34 cellular contexts compared by ENCODE assay signal in the genomic region with DNA sequence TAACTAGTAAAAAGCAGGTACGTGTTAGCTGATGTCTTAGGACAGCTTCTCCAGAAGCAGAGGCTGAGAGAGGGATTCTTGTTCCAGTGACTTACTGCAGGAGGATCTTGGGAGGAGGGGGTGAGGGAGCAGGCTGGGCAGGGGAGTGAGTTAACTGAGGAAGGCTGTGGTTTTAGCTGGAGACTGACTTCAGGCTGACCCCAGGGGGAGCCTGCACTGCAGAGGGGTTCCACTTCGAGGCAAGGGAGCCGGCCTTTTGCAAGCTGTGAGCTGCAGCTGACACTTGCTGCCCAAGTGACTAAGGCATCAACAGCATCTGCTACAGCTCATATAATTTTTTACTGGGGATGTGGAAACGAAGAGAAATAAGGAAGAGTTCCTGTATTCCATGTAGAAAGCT. TPM values are rescaled to one million over a fixed set of nuclear protein-coding genes. Genes with fewer than 3 reads are reported as not detected.
A peak's percentile ranks its signal among the peaks of the same experiment; 100 is the strongest.
DNase-seq lines count a peak whose midpoint lies in the region; ATAC-seq, FAIRE-seq and TF ChIP-seq lines count a peak whose summit lies in the region.
"Had no signal": no experiment of that assay in that cellular context is flagged by ENCODE, and none has a peak within 500 bp of the region (broad histone marks: within the 10 kb centered on the region; RNA-seq: fewer than 3 reads in every experiment).

No MANE protein-coding gene starts in this region.

- intact Hi-C loops in K562 (cut with micrococcal nuclease), result loop anchor here (10.0 kb wide), 1 partner anchor 774 kb away; no protein-coding TSS in a partner anchor

- H3K27me3 ChIP-seq in H9 (ENCODE audit: insufficient read depth, low read length) (no peaks in the 10 kb centered on the region), NT2/D1 (ENCODE audit: insufficient read depth, insufficient read length) (no peaks in the 10 kb centered on the region), K562 (ENCODE audit: control insufficient read depth in 2 of 2, insufficient read depth in 2 of 2, low read length in 2 of 2) (peaks cover 4 to 35% of the 10 kb centered on the region in 2 experiments; a peak in 3 of 5 replicates)
- H3K27me3 ChIP-seq: suprapubic skin had no signal

- H3K4ac ChIP-seq in H9 (ENCODE audit: low read depth, low read length), result no peak overlapping the region

- no peak overlapping the region for H3K23ac ChIP-seq in H9 (ENCODE audit: insufficient read length, low read depth, low read length)

- no peak for TF ChIP-seq RAD21 in K562 (CRISPR knock-in tag; conservative IDR thresholded peaks at IDR 0.05 in 1 of 2, IDR thresholded peaks at IDR 0.05 in 1 of 2)

- H3K4me3 Mint-ChIP-seq in H9, result peak overlapping the region in 1 of 2 experiments; percentile 42; a peak in 1 of 5 replicates
- no peak overlapping the region for H3K4me3 Mint-ChIP-seq in stimulated activated memory B cell treated with anti-CD40 and anti-IgM and Interleukin-4, amounts not matched to agents 10 μg/mL and 1 μg/mL and 100 μg/mL, for 72 hours
- H3K4me3 Mint-ChIP-seq: activated CD8-positive, alpha-beta T cell treated with anti-CD3 and anti-CD28 coated beads for 36 hours; activated T-helper 17 cell treated with anti-CD3 and anti-CD28 coated beads, Interleukin-2, amount 50 U/mL, for 72 hours; stimulated activated naive B cell treated with anti-CD40 and anti-IgM and Interleukin-4, amounts not matched to agents 10 μg/mL and 1 μg/mL and 100 μg/mL, for 72 hours had no signal

- peaks cover 7 to 15% of the 10 kb centered on the region in 2 experiments for H3K9me3 Mint-ChIP-seq in H9
- peaks cover 15% of the 10 kb centered on the region for H3K9me3 Mint-ChIP-seq in stimulated activated memory B cell treated with anti-CD40 and anti-IgM and Interleukin-4, amounts not matched to agents 10 μg/mL and 1 μg/mL and 100 μg/mL, for 72 hours
- H3K9me3 Mint-ChIP-seq: activated T-helper 17 cell treated with anti-CD3 and anti-CD28 coated beads, Interleukin-2, amount 50 U/mL, for 72 hours had no signal

- H3K56ac ChIP-seq in H9 (ENCODE audit: insufficient read length, low read depth, low read length), result no peak overlapping the region

- no peaks in the 10 kb centered on the region for H3K9me3 ChIP-seq in H9 (ENCODE audit: control insufficient read depth, low read depth, low read length)
- no peaks in the 10 kb centered on the region for H3K9me3 ChIP-seq in NT2/D1 (ENCODE audit: insufficient read depth, low read length)
- no peaks in the 10 kb centered on the region for H3K9me3 ChIP-seq in K562 (replicated peaks; ENCODE audit: control insufficient read depth, insufficient read depth, low read depth, low read length)
- H3K9me3 ChIP-seq: HAP-1, heart left ventricle, lower lobe of right lung, mucosa of descending colon, suprapubic skin had no signal

- FAIRE-seq in K562 (lab: Jason Lieb, UNC), result no peak
- FAIRE-seq: G401.6, TTC549 had no signal

- DNase-seq in H9 (no peak), NT2/D1 (ENCODE audit: low read depth, low spot score) (peak; percentile 39), K562 (ENCODE audit: extremely low read depth in 1 of 4, low spot score in 3 of 4) (peak in 1 of 4 experiments; percentile 19), myocyte (ENCODE audit: low read depth) (peak; percentile 35)
- DNase-seq: ACHN; activated CD8-positive, alpha-beta T cell treated with anti-CD3 and anti-CD28 coated beads for 36 hours; activated naive CD4-positive, alpha-beta T cell treated with anti-CD3 and anti-CD28 coated beads, Interleukin-2, amount 50 U/mL, for 16 hours; amygdala; foreskin fibroblast; heart left ventricle; kidney glomerular epithelial cell; lower lobe of right lung; mucosa of descending colon; NCI-H1417; NCI-H2107; NCI-H446 treated with DMSO at 0.1 percent for 48 hours; PC-3; right cardiac atrium; SHP77 treated with DMSO at 0.1 percent for 48 hours; stimulated activated CD4-positive, alpha-beta T cell treated with anti-CD3 and anti-CD28 coated beads, Interleukin-12 subunit alpha, Interleukin-12 subunit beta, amount 100 ng/mL, for 4 hours; stimulated activated CD4-positive, alpha-beta T cell treated with anti-CD3 and anti-CD28 coated beads, Interleukin-4, amount 100 ng/mL, for 24 hours; stimulated activated naive B cell treated with anti-CD40 and anti-IgM and Interleukin-4, amounts not matched to agents 10 μg/mL and 1 μg/mL and 100 μg/mL, for 72 hours; T-helper 1 cell had no signal

- BruUV-seq in K562 (replicated peaks; lab: Mats Ljungman, UMichigan), result no TSS peak

- ATAC-seq in K562, result peak; percentile 69
- ATAC-seq in HG03342 (IDR thresholded peaks at IDR 0.05; ENCODE audit: unreplicated experiment), result no peak
- ATAC-seq in stimulated activated memory B cell treated with anti-CD40 and anti-IgM and Interleukin-4, amounts not matched to agents 10 μg/mL and 1 μg/mL and 100 μg/mL, for 72 hours, result no peak
- no peak for ATAC-seq in activated CD4-positive, CD25-positive, alpha-beta regulatory T cell treated with anti-CD3 and anti-CD28 coated beads, Interleukin-2, amount 50 U/mL, for 24 hours
- ATAC-seq in SK-N-SH treated with all-trans-retinoic acid at 6 μM for 48 hours, result no peak
- ATAC-seq: activated CD8-positive, alpha-beta T cell treated with anti-CD3 and anti-CD28 coated beads for 36 hours; activated T-helper 17 cell treated with anti-CD3 and anti-CD28 coated beads, Interleukin-2, amount 50 U/mL, for 72 hours; heart left ventricle; lower lobe of right lung; mucosa of descending colon; PC-3; right cardiac atrium; stimulated activated naive B cell treated with anti-CD40 and anti-IgM and Interleukin-4, amounts not matched to agents 10 μg/mL and 1 μg/mL and 100 μg/mL, for 72 hours had no signal

- peaks cover 0 to 7% (median 0%) of the 10 kb centered on the region in 3 experiments; a peak in 1 of 7 replicates for H3K36me3 Mint-ChIP-seq in H9 (ENCODE audit: insufficient read depth in 1 of 3, low read depth in 3 of 3)
- peaks cover 12% of the 10 kb centered on the region for H3K36me3 Mint-ChIP-seq in stimulated activated memory B cell treated with anti-CD40 and anti-IgM and Interleukin-4, amounts not matched to agents 10 μg/mL and 1 μg/mL and 100 μg/mL, for 72 hours

- no peak overlapping the region for H3K18ac ChIP-seq in H9 (ENCODE audit: insufficient read length, low read depth, low read length)

- H3K36me3 ChIP-seq in NT2/D1 (ENCODE audit: insufficient read depth, insufficient read length, low read length) (no peaks in the 10 kb centered on the region), K562 (ENCODE audit: control insufficient read depth, insufficient read depth, low read length) (no peaks in the 10 kb centered on the region)
- H3K36me3 ChIP-seq: HAP-1, heart left ventricle, lower lobe of right lung, suprapubic skin had no signal

- no peaks in the 10 kb centered on the region for H3K9me1 ChIP-seq in K562 (ENCODE audit: control insufficient read depth, insufficient read depth, low read length)

- TF ChIP-seq EP300 in K562 (IDR thresholded peaks at IDR 0.05; ENCODE audit: low read length), result no peak

- no peaks in the 10 kb centered on the region for H4K20me1 ChIP-seq in H9 (ENCODE audit: control insufficient read depth, insufficient read depth, insufficient read length)
- H4K20me1 ChIP-seq in K562 (replicated peaks; ENCODE audit: control insufficient read depth, insufficient read depth, low read length), result no peaks in the 10 kb centered on the region

- H2BK120ac ChIP-seq in H9 (ENCODE audit: low read depth, low read length, poor library complexity, severe bottlenecking), result no peak overlapping the region

- H2BK5ac ChIP-seq in H9 (ENCODE audit: insufficient read length, low read length), result no peak overlapping the region

- H2AFZ ChIP-seq in H9 (ENCODE audit: low read length) (no peak overlapping the region), K562 (ENCODE audit: low read depth, low read length) (no peak overlapping the region)
- H2AFZ ChIP-seq: parathyroid adenoma had no signal

- H2BK20ac ChIP-seq in H9 (ENCODE audit: low read depth, low read length, poor library complexity, severe bottlenecking), result no peak overlapping the region

- no CpG with 5 or more reads among the region's 4 CpGs for WGBS in H9 (ENCODE audit: extremely low coverage, insufficient read length, low lambda C conversion rate)
- 0% methylated on average over 4 of the region's 4 CpGs for whole genome bisulfite sequencing in K562 (ENCODE audit: insufficient coverage, low coverage, missing lambda C conversion rate)

- no peak overlapping the region for H2AK5ac ChIP-seq in H9 (ENCODE audit: insufficient read length, low read length)

- in situ Hi-C loops in K562 (cut with MboI), result no loop called here

- H3T11ph ChIP-seq in H9 (ENCODE audit: low read length), result no peak overlapping the region

- 0 out of 7 replicates have a peak overlapping the region, but pooled peaks of 1 of the 3 experiments have one; percentile 23 for H3K27ac Mint-ChIP-seq in H9
- no peak overlapping the region for H3K27ac Mint-ChIP-seq in stimulated activated memory B cell treated with anti-CD40 and anti-IgM and Interleukin-4, amounts not matched to agents 10 μg/mL and 1 μg/mL and 100 μg/mL, for 72 hours
- H3K27ac Mint-ChIP-seq: activated CD8-positive, alpha-beta T cell treated with anti-CD3 and anti-CD28 coated beads for 36 hours; activated T-helper 17 cell treated with anti-CD3 and anti-CD28 coated beads, Interleukin-2, amount 50 U/mL, for 72 hours; stimulated activated naive B cell treated with anti-CD40 and anti-IgM and Interleukin-4, amounts not matched to agents 10 μg/mL and 1 μg/mL and 100 μg/mL, for 72 hours had no signal

- H3K9ac ChIP-seq in H9 (ENCODE audit: extremely low read depth, insufficient read length, low read length) (no peak overlapping the region), NT2/D1 (ENCODE audit: insufficient read length, low read depth) (no peak overlapping the region), K562 (ENCODE audit: insufficient read depth in 1 of 2, low read depth in 2 of 2, low read length in 2 of 2) (no peak overlapping the region)
- H3K9ac ChIP-seq: parathyroid adenoma had no signal

- POLR2A ChIA-PET in K562 (lab: Yijun Ruan, JAX), result interaction anchor here (0.6 to 1.0 kb wide), 3 partner anchors 11 to 411 kb away, joined by 3 to 4 read pairs (median 4); no protein-coding TSS in a partner anchor

- no peak overlapping the region for H3K4me3 ChIP-seq in NT2/D1 (ENCODE audit: insufficient read length, low read depth)
- H3K4me3 ChIP-seq in K562, result no peak overlapping the region
- H3K4me3 ChIP-seq: coronary artery, HAP-1, heart left ventricle, lower lobe of right lung, mucosa of descending colon, suprapubic skin had no signal

- H4K8ac ChIP-seq in H9 (replicated peaks; ENCODE audit: insufficient read length, low read depth, low read length), result no peak overlapping the region

- CTCF ChIA-PET in K562 (lab: Yijun Ruan, JAX; ENCODE audit: low intra/inter-chr PET ratio), result no interaction called here

- H3K79me2 ChIP-seq in H9 (ENCODE audit: insufficient read depth, low read length) (no peaks in the 10 kb centered on the region), K562 (ENCODE audit: control insufficient read depth, insufficient read depth, low read length) (no peaks in the 10 kb centered on the region)
- H3K79me2 ChIP-seq: parathyroid adenoma had no signal

- no peak overlapping the region for H2BK12ac ChIP-seq in H9 (ENCODE audit: insufficient read length, low read depth, low read length)

- H3K4me2 ChIP-seq in H9 (ENCODE audit: insufficient read depth, insufficient read length, low read length) (no peak overlapping the region), K562 (ENCODE audit: insufficient read depth, low read length) (no peak overlapping the region)

- no peaks in the 10 kb centered on the region for H3K27me3 Mint-ChIP-seq in H9 (ENCODE audit: low read depth)
- peaks cover 63% of the 10 kb centered on the region for H3K27me3 Mint-ChIP-seq in stimulated activated memory B cell treated with anti-CD40 and anti-IgM and Interleukin-4, amounts not matched to agents 10 μg/mL and 1 μg/mL and 100 μg/mL, for 72 hours

- peak; percentile 21; the same call in 1 of the 3 replicates for TF ChIP-seq CTCF in H9 (conservative IDR thresholded peaks at IDR 0.05)
- peak in 1 of 3 experiments; percentile 7; a peak in 1 of 6 replicates for TF ChIP-seq CTCF in K562 (IDR thresholded peaks at IDR 0.05 in 2 of 3, conservative IDR thresholded peaks at IDR 0.05 in 1 of 3; ENCODE audit: insufficient read depth in 2 of 3, low read depth in 1 of 3, low read length in 3 of 3)

- H3K27ac ChIP-seq in H9 (ENCODE audit: insufficient read length, low read depth, low read length), result no peak overlapping the region
- no peak overlapping the region for H3K27ac ChIP-seq in K562 (ENCODE audit: extremely low read depth, low read depth, low read length)
- H3K27ac ChIP-seq: coronary artery, heart left ventricle, lower lobe of right lung, parathyroid adenoma, suprapubic skin had no signal

- H3K14ac ChIP-seq in H9 (ENCODE audit: insufficient read depth, low read length), result no peak overlapping the region

- H4K91ac ChIP-seq in H9 (ENCODE audit: insufficient read length, low read depth, low read length), result no peak overlapping the region

- H3K23me2 ChIP-seq in H9 (ENCODE audit: insufficient read length, low read depth, low read length, poor library complexity, severe bottlenecking), result no peaks in the 10 kb centered on the region

- no peak for TF ChIP-seq POLR2A in K562 (conservative IDR thresholded peaks at IDR 0.05)

- H4K5ac ChIP-seq in H9 (ENCODE audit: insufficient read length, low read depth, low read length), result no peak overlapping the region

- H3K4me1 ChIP-seq in H9 (ENCODE audit: insufficient read depth, low read length), result no peaks in the 10 kb centered on the region
- peaks cover 3% of the 10 kb centered on the region for H3K4me1 ChIP-seq in NT2/D1 (ENCODE audit: insufficient read depth, insufficient read length)
- no peaks in the 10 kb centered on the region for H3K4me1 ChIP-seq in K562 (replicated peaks in 1 of 2; ENCODE audit: control insufficient read depth in 2 of 2, insufficient read depth in 2 of 2, low read length in 2 of 2)
- H3K4me1 ChIP-seq: HAP-1, lower lobe of right lung, parathyroid adenoma had no signal

- peaks cover 4 to 6% of the 10 kb centered on the region in 2 experiments for H3K4me1 Mint-ChIP-seq in H9
- no peaks in the 10 kb centered on the region for H3K4me1 Mint-ChIP-seq in stimulated activated memory B cell treated with anti-CD40 and anti-IgM and Interleukin-4, amounts not matched to agents 10 μg/mL and 1 μg/mL and 100 μg/mL, for 72 hours

- no peak overlapping the region for H2BK15ac ChIP-seq in H9 (ENCODE audit: low read depth, low read length)

- H3K79me1 ChIP-seq in H9 (ENCODE audit: insufficient read depth, low read depth, low read length, poor library complexity, severe bottlenecking), result no peaks in the 10 kb centered on the region

RNA-seq across cellular contexts. Expression of a gene that starts 50.4 kb away (rescaled TPM):
- total RNA-seq in H9 (2021) (196 and 201 TPM in 2 replicates), K562 (2014; rRNA removed) (419 and 452 TPM in 2 replicates), K562 (2014; rRNA removed; fragmentation: Illumina TruSeq; extraction: Trizol) (633 and 657 TPM in 2 replicates), K562 (2015; rRNA removed; fragmentation: Illumina TruSeq; extraction: Trizol) (603 and 618 TPM in 2 replicates), K562 (2021) (502 and 508 TPM in 2 replicates), myocyte (175 and 206 TPM in 2 replicates)
- total RNA-seq in K562 (2011; cell fraction: chromatin; rRNA removed; ENCODE audit: low replicate concordance), result 34.1 and 47.2 TPM in 2 replicates
- total RNA-seq in K562 (2011; cell fraction: nucleolus; rRNA removed), result 65.2 and 66.5 TPM in 2 replicates
- 81.2 and 82.4 TPM in 2 replicates for total RNA-seq in K562 (2011; cell fraction: nucleoplasm; rRNA removed)
- polyA plus RNA-seq in K562 (2011; rRNA removed) (514 and 783 TPM in 2 replicates), K562 (2014; fragmentation: Illumina TruSeq; extraction: Trizol) (577 and 611 TPM in 2 replicates), K562 (2014; fragmentation: Nextera tagmentation; extraction: Ambion mirVana) (1,000 to 10,000 TPM; 1,386 to 1,409 TPM), K562 (2014; rRNA removed) (613 and 642 TPM in 2 replicates)
- polyA plus RNA-seq in K562 (2011; cell fraction: cytosol; rRNA removed), result 344 and 485 TPM in 2 replicates
- polyA plus RNA-seq in K562 (2011; cell fraction: nucleus; rRNA removed), result 104 and 172 TPM in 2 replicates
- 288 and 652 TPM in 2 replicates for polyA plus RNA-seq in K562 (2012)
- 483 and 698 TPM in 2 replicates for polyA minus RNA-seq in K562 (2011; rRNA and poly(A)+ RNA removed)
- polyA minus RNA-seq in K562 (2011; cell fraction: cytosol; rRNA and poly(A)+ RNA removed), result 436 and 452 TPM in 2 replicates
- polyA minus RNA-seq in K562 (2011; cell fraction: nucleus; rRNA and poly(A)+ RNA removed), result 37.4 and 67.0 TPM in 2 replicates
- 349 TPM for polyA plus RNA-seq in myocyte (2012)
